ENCODE assay signal across 26 cellular contexts in genomic region chr16:23186171-23186570, GRCh38. TPM values are rescaled to one million over a fixed set of nuclear protein-coding genes. Genes with fewer than 3 reads are reported as not detected.
"Had no signal": no experiment of that assay in that cellular context is flagged by ENCODE, and none has a peak within 500 bp of the region (broad histone marks: within the 10 kb centered on the region; RNA-seq: fewer than 3 reads in every experiment).

No MANE protein-coding gene starts in this region.

- H3K27ac ChIP-seq: epithelial cell of prostate, esophagus squamous epithelium, foreskin keratinocyte, neutrophil, psoas muscle, spleen, tibial artery, upper lobe of left lung, vagina had no signal

- H3K4me3 ChIP-seq: psoas muscle, spleen, tibial artery, upper lobe of left lung had no signal

- H3K9me3 ChIP-seq: esophagus squamous epithelium, neutrophil, psoas muscle, spleen, tibial artery, upper lobe of left lung, vagina had no signal

- H3K36me3 ChIP-seq: neutrophil, spleen, upper lobe of left lung, vagina had no signal

- H3K9me3 Mint-ChIP-seq: nephron progenitor cell; stimulated activated memory B cell treated with anti-CD40 and anti-IgM and Interleukin-4, amounts not matched to agents 10 μg/mL and 1 μg/mL and 100 μg/mL, for 72 hours; stimulated activated naive CD8-positive, alpha-beta T cell treated with anti-CD3 and anti-CD28 coated beads, Interleukin-15, Interleukin-2, amounts not matched to agents 100 ng/mL and 50 ng/mL, for 24 hours had no signal

- FAIRE-seq: keratinocyte had no signal

- H3K4me3 Mint-ChIP-seq: immature natural killer cell; naive thymus-derived CD4-positive, alpha-beta T cell; nephron progenitor cell; stimulated activated memory B cell treated with anti-CD40 and anti-IgM and Interleukin-4, amounts not matched to agents 10 μg/mL and 1 μg/mL and 100 μg/mL, for 72 hours; stimulated activated naive CD8-positive, alpha-beta T cell treated with anti-CD3 and anti-CD28 coated beads, Interleukin-15, Interleukin-2, amounts not matched to agents 100 ng/mL and 50 ng/mL, for 24 hours had no signal

- ATAC-seq: foreskin keratinocyte; naive thymus-derived CD4-positive, alpha-beta T cell; psoas muscle; sciatic nerve; stimulated activated memory B cell treated with anti-CD40 and anti-IgM and Interleukin-4, amounts not matched to agents 10 μg/mL and 1 μg/mL and 100 μg/mL, for 72 hours had no signal

- H3K27ac Mint-ChIP-seq: immature natural killer cell; naive thymus-derived CD4-positive, alpha-beta T cell; nephron progenitor cell; stimulated activated memory B cell treated with anti-CD40 and anti-IgM and Interleukin-4, amounts not matched to agents 10 μg/mL and 1 μg/mL and 100 μg/mL, for 72 hours; stimulated activated naive CD8-positive, alpha-beta T cell treated with anti-CD3 and anti-CD28 coated beads, Interleukin-15, Interleukin-2, amounts not matched to agents 100 ng/mL and 50 ng/mL, for 24 hours had no signal

- H3K4me1 ChIP-seq: foreskin keratinocyte had no signal

- H3K36me3 Mint-ChIP-seq: naive thymus-derived CD4-positive, alpha-beta T cell; stimulated activated memory B cell treated with anti-CD40 and anti-IgM and Interleukin-4, amounts not matched to agents 10 μg/mL and 1 μg/mL and 100 μg/mL, for 72 hours had no signal

- DNase-seq: effector memory CD4-positive, alpha-beta T cell; esophagus squamous epithelium; foreskin keratinocyte; immature natural killer cell; naive thymus-derived CD4-positive, alpha-beta T cell; nephron progenitor cell; psoas muscle; retina; spleen; stimulated activated CD4-positive, alpha-beta T cell treated with anti-CD3 and anti-CD28 coated beads, Interleukin-15, amount 100 ng/mL, for 24 hours; stimulated activated CD4-positive, alpha-beta T cell treated with anti-CD3 and anti-CD28 coated beads, Interleukin-1b, Interleukin-23, amount 100 ng/mL, for 48 hours; stimulated activated CD4-positive, alpha-beta T cell treated with anti-CD3 and anti-CD28 coated beads, Interleukin-4, amount 100 ng/mL, for 24 hours; tibial artery had no signal

RNA-seq across cellular contexts. Expression of gene SCNN1G, which starts 3.6 kb away (rescaled TPM):
- total RNA-seq: foreskin keratinocyte; liver; mesenteric fat pad; mononuclear cell; naive thymus-derived CD4-positive, alpha-beta T cell; osteoblast; psoas muscle; sciatic nerve; skeletal muscle tissue; spleen had no signal
- polyA plus RNA-seq: immature natural killer cell; liver; naive thymus-derived CD4-positive, alpha-beta T cell had no signal
